Comparison of ENCODE assay signal across 24 cellular contexts in the genomic region with DNA sequence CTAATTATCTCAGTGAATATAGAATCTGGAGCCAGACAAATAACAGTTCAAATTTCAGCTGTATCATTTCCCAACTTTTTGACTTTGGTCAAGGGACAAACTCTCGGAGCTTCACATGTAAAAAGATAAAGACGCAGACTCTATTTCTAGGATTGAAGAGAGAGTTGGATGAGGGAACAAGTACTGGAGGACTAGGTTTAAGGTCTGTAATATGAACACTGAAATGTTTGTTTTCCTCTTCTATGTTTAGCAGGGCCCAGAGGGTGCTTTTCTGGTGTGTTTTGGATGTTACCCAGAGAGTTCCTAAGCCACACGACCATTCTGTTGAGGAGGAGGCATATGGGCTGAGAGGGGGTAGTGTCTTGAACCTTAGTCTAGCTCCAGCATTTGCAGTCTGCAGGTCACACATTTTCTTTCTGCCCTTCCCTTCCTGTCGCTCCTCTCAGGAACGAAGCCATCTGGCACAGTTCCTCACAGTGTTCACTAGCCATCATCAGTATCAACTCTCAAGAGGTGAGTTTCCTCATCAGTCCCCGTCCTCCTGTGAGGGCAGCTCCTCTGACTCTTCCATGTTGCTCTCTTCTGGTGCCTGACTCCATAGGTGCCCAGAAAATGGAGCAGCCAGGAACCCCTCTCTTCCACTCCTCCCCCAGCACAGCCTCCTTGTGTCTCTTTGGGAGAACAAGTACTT.
"Had no signal": no experiment of that assay in that cellular context is flagged by ENCODE, and none has a peak within 500 bp of the region (broad histone marks: within the 10 kb centered on the region; RNA-seq: fewer than 3 reads in every experiment).

No MANE protein-coding gene starts in this region.

- H3K9me3 ChIP-seq: esophagus squamous epithelium, gastroesophageal sphincter, lower lobe of right lung, testis, vagina had no signal

- H3K27me3 Mint-ChIP-seq: activated CD8-positive, alpha-beta T cell treated with anti-CD3 and anti-CD28 coated beads for 36 hours; activated naive CD8-positive, alpha-beta T cell treated with anti-CD3 and anti-CD28 coated beads, Interleukin-2, amount 50 U/mL, for 24 hours; progenitor cell of endocrine pancreas had no signal

- H3K36me3 Mint-ChIP-seq: brain had no signal

- DNase-seq: activated CD4-positive, alpha-beta T cell treated with anti-CD3 and anti-CD28 coated beads, Interleukin-2, amount 10 ng/mL, durations not matched to agents 7 days and 5 days; activated CD8-positive, alpha-beta T cell treated with anti-CD3 and anti-CD28 coated beads for 36 hours; activated gamma-delta T cell; activated naive CD4-positive, alpha-beta T cell treated with anti-CD3 and anti-CD28 coated beads, Interleukin-2, amount 50 U/mL, for 16 hours; activated naive CD8-positive, alpha-beta T cell treated with anti-CD3 and anti-CD28 coated beads, Interleukin-2, amount 50 U/mL, for 24 hours; anterior cingulate cortex; dorsolateral prefrontal cortex; esophagus squamous epithelium; hypothalamus; lower lobe of right lung; naive thymus-derived CD8-positive, alpha-beta T cell; retina; stimulated activated CD4-positive, alpha-beta T cell treated with anti-CD3 and anti-CD28 coated beads, Interleukin-2, amount 100 ng/mL, for 48 hours; stimulated activated naive CD4-positive, alpha-beta T cell; T-helper 2 cell; trophoblast cell had no signal

- H3K27ac ChIP-seq: dorsolateral prefrontal cortex, esophagus squamous epithelium, gastroesophageal sphincter, lower lobe of right lung, testis, vagina, VCaP had no signal

- ATAC-seq: activated CD4-positive, CD25-positive, alpha-beta regulatory T cell treated with anti-CD3 and anti-CD28 coated beads, Interleukin-2, amount 50 U/mL, for 24 hours; activated CD8-positive, alpha-beta T cell treated with anti-CD3 and anti-CD28 coated beads for 36 hours; activated naive CD8-positive, alpha-beta T cell treated with anti-CD3 and anti-CD28 coated beads, Interleukin-2, amount 50 U/mL, for 24 hours; gastroesophageal sphincter; lower lobe of right lung; naive thymus-derived CD8-positive, alpha-beta T cell had no signal

- H3K27ac Mint-ChIP-seq: activated CD4-positive, alpha-beta T cell treated with anti-CD3 and anti-CD28 coated beads, Interleukin-2, amount 10 ng/mL, durations not matched to agents 7 days and 5 days; activated CD8-positive, alpha-beta T cell treated with anti-CD3 and anti-CD28 coated beads for 36 hours; activated naive CD8-positive, alpha-beta T cell treated with anti-CD3 and anti-CD28 coated beads, Interleukin-2, amount 50 U/mL, for 24 hours; activated T-helper 1 cell treated with anti-CD3 and anti-CD28 coated beads, Interleukin-12 subunit alpha, Interleukin-12 subunit beta, Interleukin-2, Interleukin-4 antibody, amounts not matched to agents 30 ng/mL and 10 ng/mL and 1 ng/mL, durations not matched to agents 14 hours and 24 hours and 36 hours; naive thymus-derived CD8-positive, alpha-beta T cell; progenitor cell of endocrine pancreas had no signal

- H3K27me3 ChIP-seq: dorsolateral prefrontal cortex, esophagus squamous epithelium, gastroesophageal sphincter, testis, vagina had no signal

- H3K4me1 Mint-ChIP-seq: activated CD4-positive, alpha-beta T cell treated with anti-CD3 and anti-CD28 coated beads, Interleukin-2, amount 10 ng/mL, durations not matched to agents 7 days and 5 days; activated naive CD8-positive, alpha-beta T cell treated with anti-CD3 and anti-CD28 coated beads, Interleukin-2, amount 50 U/mL, for 24 hours; naive thymus-derived CD8-positive, alpha-beta T cell had no signal

- H3K4me3 ChIP-seq: dorsolateral prefrontal cortex, esophagus squamous epithelium, gastroesophageal sphincter, lower lobe of right lung, vagina had no signal

- H3K36me3 ChIP-seq: esophagus squamous epithelium, gastroesophageal sphincter, lower lobe of right lung, vagina had no signal

- H3K4me3 Mint-ChIP-seq: activated CD4-positive, alpha-beta T cell treated with anti-CD3 and anti-CD28 coated beads, Interleukin-2, amount 10 ng/mL, durations not matched to agents 7 days and 5 days; activated CD8-positive, alpha-beta T cell treated with anti-CD3 and anti-CD28 coated beads for 36 hours; activated naive CD8-positive, alpha-beta T cell treated with anti-CD3 and anti-CD28 coated beads, Interleukin-2, amount 50 U/mL, for 24 hours; activated T-helper 1 cell treated with anti-CD3 and anti-CD28 coated beads, Interleukin-12 subunit alpha, Interleukin-12 subunit beta, Interleukin-2, Interleukin-4 antibody, amounts not matched to agents 30 ng/mL and 10 ng/mL and 1 ng/mL, durations not matched to agents 14 hours and 24 hours and 36 hours; brain; naive thymus-derived CD8-positive, alpha-beta T cell had no signal

- H3K4me1 ChIP-seq: esophagus squamous epithelium, gastroesophageal sphincter, lower lobe of right lung, testis, vagina had no signal
